Comparison of ENCODE assay signal across 24 cellular contexts in the genomic region with DNA sequence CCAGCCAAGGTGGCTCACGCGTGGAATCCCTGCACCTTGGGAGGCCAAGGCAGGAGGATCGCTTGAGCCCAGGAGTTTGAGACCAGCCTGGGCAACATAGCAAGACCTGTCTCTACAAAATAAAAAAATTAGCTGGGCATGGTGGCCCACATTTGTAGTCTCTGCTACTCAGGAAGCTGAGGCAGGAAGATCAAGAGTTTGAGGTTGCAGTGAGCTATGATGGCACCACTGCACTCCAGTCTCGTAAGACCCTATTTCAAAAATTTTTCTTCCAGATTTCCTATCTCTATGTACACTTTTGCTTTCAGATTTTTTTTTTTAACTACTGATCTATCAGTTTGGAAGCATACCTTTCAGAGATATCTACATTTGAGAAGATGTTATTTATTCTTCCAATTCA. TPM values are rescaled to one million over a fixed set of nuclear protein-coding genes. Genes with fewer than 3 reads are reported as not detected.
DNase-seq lines count a peak whose midpoint lies in the region; ATAC-seq and TF ChIP-seq lines count a peak whose summit lies in the region.
"Had no signal": no experiment of that assay in that cellular context is flagged by ENCODE, and none has a peak within 500 bp of the region (broad histone marks: within the 10 kb centered on the region; RNA-seq: fewer than 3 reads in every experiment).

No MANE protein-coding gene starts in this region.

- H3K36me3 Mint-ChIP-seq in activated T-cell treated with anti-CD3 and anti-CD28 coated beads, Interleukin-2, amount 50 U/mL, for 24 hours (ENCODE audit: low read depth), result peaks cover 72% of the 10 kb centered on the region
- H3K36me3 Mint-ChIP-seq in activated T-cell treated with anti-CD3 and anti-CD28 coated beads, Interleukin-2, amount 50 U/mL, for 4 hours (ENCODE audit: insufficient read depth), result peaks cover 19% of the 10 kb centered on the region
- peaks cover 2% of the 10 kb centered on the region for H3K36me3 Mint-ChIP-seq in IgD-negative memory B cell
- peaks cover 26% of the 10 kb centered on the region for H3K36me3 Mint-ChIP-seq in activated naive CD8-positive, alpha-beta T cell treated with anti-CD3 and anti-CD28 coated beads, Interleukin-2, amount 50 U/mL, for 24 hours (ENCODE audit: low read depth)
- H3K36me3 Mint-ChIP-seq in progenitor cell of endocrine pancreas (ENCODE audit: insufficient read depth), result peaks cover 14% of the 10 kb centered on the region

- ATAC-seq in activated T-cell treated with anti-CD3 and anti-CD28 coated beads, Interleukin-2, amount 50 U/mL, for 4 hours, result no peak
- ATAC-seq in activated naive CD8-positive, alpha-beta T cell treated with anti-CD3 and anti-CD28 coated beads, Interleukin-2, amount 50 U/mL, for 24 hours, result no peak
- ATAC-seq in GM21717 (IDR thresholded peaks at IDR 0.05; ENCODE audit: unreplicated experiment), result no peak
- no peak for ATAC-seq in GM21381 (IDR thresholded peaks at IDR 0.05; ENCODE audit: unreplicated experiment)
- ATAC-seq: A549, gastroesophageal sphincter, lower lobe of right lung had no signal

- TF ChIP-seq CTCF in progenitor cell of endocrine pancreas (IDR thresholded peaks at IDR 0.05; ENCODE audit: unreplicated experiment), result no peak

- H3K27ac Mint-ChIP-seq in activated T-cell treated with anti-CD3 and anti-CD28 coated beads, Interleukin-2, amount 50 U/mL, for 24 hours, result peak overlapping the region; percentile 77
- peak overlapping the region in 2 of 3 donors; percentile 33 to 80 for H3K27ac Mint-ChIP-seq in IgD-negative memory B cell
- H3K27ac Mint-ChIP-seq in activated naive CD8-positive, alpha-beta T cell treated with anti-CD3 and anti-CD28 coated beads, Interleukin-2, amount 50 U/mL, for 24 hours, result peak overlapping the region; percentile 23
- peak overlapping the region; percentile 15 for H3K27ac Mint-ChIP-seq in progenitor cell of endocrine pancreas
- H3K27ac Mint-ChIP-seq: B cell, brain, endodermal cell, H9 had no signal

- H3K4me3 Mint-ChIP-seq in activated T-cell treated with anti-CD3 and anti-CD28 coated beads, Interleukin-2, amount 50 U/mL, for 24 hours, result no peak overlapping the region
- no peak overlapping the region for H3K4me3 Mint-ChIP-seq in activated T-cell treated with anti-CD3 and anti-CD28 coated beads, Interleukin-2, amount 50 U/mL, for 4 hours
- H3K4me3 Mint-ChIP-seq in IgD-negative memory B cell (no peak overlapping the region), progenitor cell of endocrine pancreas (ENCODE audit: low read depth) (no peak overlapping the region)
- no peak overlapping the region for H3K4me3 Mint-ChIP-seq in activated naive CD8-positive, alpha-beta T cell treated with anti-CD3 and anti-CD28 coated beads, Interleukin-2, amount 50 U/mL, for 24 hours
- H3K4me3 Mint-ChIP-seq: B cell, brain, endodermal cell, H9 had no signal

- no peaks in the 10 kb centered on the region for H3K27me3 Mint-ChIP-seq in activated T-cell treated with anti-CD3 and anti-CD28 coated beads, Interleukin-2, amount 50 U/mL, for 24 hours
- no peaks in the 10 kb centered on the region for H3K27me3 Mint-ChIP-seq in activated T-cell treated with anti-CD3 and anti-CD28 coated beads, Interleukin-2, amount 50 U/mL, for 4 hours (ENCODE audit: low read depth)
- H3K27me3 Mint-ChIP-seq in IgD-negative memory B cell (no peaks in the 10 kb centered on the region), progenitor cell of endocrine pancreas (no peaks in the 10 kb centered on the region)
- no peaks in the 10 kb centered on the region for H3K27me3 Mint-ChIP-seq in activated naive CD8-positive, alpha-beta T cell treated with anti-CD3 and anti-CD28 coated beads, Interleukin-2, amount 50 U/mL, for 24 hours
- H3K27me3 Mint-ChIP-seq: B cell, brain had no signal

- no peak for DNase-seq in activated T-cell treated with anti-CD3 and anti-CD28 coated beads, Interleukin-2, amount 50 U/mL, for 24 hours
- DNase-seq in activated T-cell treated with anti-CD3 and anti-CD28 coated beads, Interleukin-2, amount 50 U/mL, for 4 hours, result no peak
- DNase-seq in activated naive CD8-positive, alpha-beta T cell treated with anti-CD3 and anti-CD28 coated beads, Interleukin-2, amount 50 U/mL, for 24 hours, result no peak
- DNase-seq in progenitor cell of endocrine pancreas (ENCODE audit: low spot score, unreplicated experiment) (no peak), middle frontal gyrus (ENCODE audit: extremely low spot score, low spot score) (no peak)
- DNase-seq: activated CD4-positive, alpha-beta T cell treated with anti-CD3 and anti-CD28 coated beads for 4 hours; colonic mucosa; EL; endodermal cell; esophagus squamous epithelium; H9; lower lobe of right lung; NCI-H146; NCI-H2171; NCI-H524; stomach; transverse colon had no signal

- H3K4me1 Mint-ChIP-seq in activated T-cell treated with anti-CD3 and anti-CD28 coated beads, Interleukin-2, amount 50 U/mL, for 24 hours (ENCODE audit: low read depth), result peaks cover 39% of the 10 kb centered on the region
- peaks cover 18% of the 10 kb centered on the region for H3K4me1 Mint-ChIP-seq in activated T-cell treated with anti-CD3 and anti-CD28 coated beads, Interleukin-2, amount 50 U/mL, for 4 hours (ENCODE audit: low read depth)
- H3K4me1 Mint-ChIP-seq in IgD-negative memory B cell, result peaks cover 0 to 3% (median 2%) of the 10 kb centered on the region in 3 donors
- peaks cover 25% of the 10 kb centered on the region for H3K4me1 Mint-ChIP-seq in activated naive CD8-positive, alpha-beta T cell treated with anti-CD3 and anti-CD28 coated beads, Interleukin-2, amount 50 U/mL, for 24 hours
- peaks cover 2% of the 10 kb centered on the region for H3K4me1 Mint-ChIP-seq in progenitor cell of endocrine pancreas (ENCODE audit: low read depth)
- H3K4me1 Mint-ChIP-seq: brain, endodermal cell, H9 had no signal

- H3K9me3 Mint-ChIP-seq in activated T-cell treated with anti-CD3 and anti-CD28 coated beads, Interleukin-2, amount 50 U/mL, for 24 hours, result no peaks in the 10 kb centered on the region
- H3K9me3 Mint-ChIP-seq in activated T-cell treated with anti-CD3 and anti-CD28 coated beads, Interleukin-2, amount 50 U/mL, for 4 hours, result no peaks in the 10 kb centered on the region
- H3K9me3 Mint-ChIP-seq in IgD-negative memory B cell (no peaks in the 10 kb centered on the region), progenitor cell of endocrine pancreas (ENCODE audit: low read depth) (no peaks in the 10 kb centered on the region)
- no peaks in the 10 kb centered on the region for H3K9me3 Mint-ChIP-seq in activated naive CD8-positive, alpha-beta T cell treated with anti-CD3 and anti-CD28 coated beads, Interleukin-2, amount 50 U/mL, for 24 hours
- H3K9me3 Mint-ChIP-seq: brain, endodermal cell, H9 had no signal

RNA-seq across cellular contexts. Expression of a gene that starts 15.3 kb away (rescaled TPM):
- 10 to 100 TPM; 58.0 to 59.6 (median 59.4) TPM for total RNA-seq in activated T-cell treated with anti-CD3 and anti-CD28 coated beads, Interleukin-2, amount 50 U/mL, for 4 hours
- polyA plus RNA-seq in IgD-negative memory B cell, result 122 TPM
- 73.4 and 79.5 TPM in 2 replicates for total RNA-seq in progenitor cell of endocrine pancreas

Comparison
In these comparisons a context has a peak if more than half of its experiments do, and no peak if none do; other contexts are left out.
1. H3K27ac Mint-ChIP-seq: peak in every context shown above with its lines; median percentile 77 in activated T-cell treated with anti-CD3 and anti-CD28 coated beads, Interleukin-2, amount 50 U/mL, for 24 hours; 56 in IgD-negative memory B cell; 23 in activated naive CD8-positive, alpha-beta T cell treated with anti-CD3 and anti-CD28 coated beads, Interleukin-2, amount 50 U/mL, for 24 hours; 15 in progenitor cell of endocrine pancreas.